Comparison of ENCODE assay signal across 7 cellular contexts in genomic region chrX:134548257-134548732, GRCh38.
DNase-seq lines count a peak whose midpoint lies in the region; ATAC-seq and TF ChIP-seq lines count a peak whose summit lies in the region.

No MANE protein-coding gene starts in this region.

- no peaks in the 10 kb centered on the region for H3K36me3 ChIP-seq in Karpas-422 (ENCODE audit: insufficient read depth, low read length)
- H3K36me3 ChIP-seq in brain microvascular endothelial cell (replicated peaks): no peaks in the 10 kb centered on the region

- peak overlapping the region; percentile 65 for H3K9ac ChIP-seq in Karpas-422 (ENCODE audit: low read length)

- peaks cover 16 to 48% (median 29%) of the 10 kb centered on the region in 5 donors for H3K27me3 Mint-ChIP-seq in naive thymus-derived CD8-positive, alpha-beta T cell

- peaks cover 17 to 34% (median 23%) of the 10 kb centered on the region in 4 donors for H3K4me1 Mint-ChIP-seq in naive thymus-derived CD8-positive, alpha-beta T cell

- peaks cover 0 to 6% (median 0%) of the 10 kb centered on the region in 3 donors for H3K36me3 Mint-ChIP-seq in naive thymus-derived CD8-positive, alpha-beta T cell

- H3K4me2 ChIP-seq in Karpas-422 (ENCODE audit: low read depth, low read length, poor library complexity, severe bottlenecking): peak overlapping the region; percentile 72

- in situ Hi-C loops in GM13977 (cut with MboI; ENCODE audit: low pct_unique_long_range_greater_than_20kb, low sequenced_read_pairs, unreplicated experiment) (no loop called here), brain microvascular endothelial cell (cut with HindIII; ENCODE audit: low pct_ligation_motif_present, low sequenced_read_pairs) (no loop called here)

- no peaks in the 10 kb centered on the region for H3K9me3 ChIP-seq in Karpas-422 (ENCODE audit: low read length)

- H3K4me1 ChIP-seq in Karpas-422 (ENCODE audit: low read length): peaks cover 22% of the 10 kb centered on the region

- H3K27ac Mint-ChIP-seq in naive thymus-derived CD8-positive, alpha-beta T cell: peak overlapping the region in 6 of 10 donors; percentile 14 to 87 (median 78)

- H4K20me1 ChIP-seq in Karpas-422 (ENCODE audit: insufficient read depth, low read depth, low read length): no peaks in the 10 kb centered on the region

- peak overlapping the region; percentile 51 for H2AFZ ChIP-seq in Karpas-422 (ENCODE audit: low read length)

- H3K27ac ChIP-seq in Karpas-422 (ENCODE audit: low read length): no peak overlapping the region
- peak overlapping the region; percentile 88 for H3K27ac ChIP-seq in brain microvascular endothelial cell

- DNase-seq in GM13977 (ENCODE audit: low spot score): peak; percentile 60
- DNase-seq in Karpas-422: peak; percentile 46
- no peak for DNase-seq in brain microvascular endothelial cell
- DNase-seq in naive thymus-derived CD8-positive, alpha-beta T cell: peak in 3 of 10 donors; percentile 9 to 19 (median 14)
- DNase-seq in stimulated activated CD4-positive, alpha-beta T cell treated with anti-CD3 and anti-CD28 coated beads, Interleukin-15, amount 100 ng/mL, for 24 hours: no peak
- no peak for DNase-seq in COLO829 (ENCODE audit: low spot score)
- no peak for DNase-seq in ecto neural progenitor cell (ENCODE audit: low spot score)

- no peaks in the 10 kb centered on the region for H3K27me3 ChIP-seq in Karpas-422 (ENCODE audit: low read length)
- H3K27me3 ChIP-seq in brain microvascular endothelial cell (replicated peaks): no peaks in the 10 kb centered on the region

- no peaks in the 10 kb centered on the region for H3K79me2 ChIP-seq in Karpas-422 (ENCODE audit: low read length)

- TF ChIP-seq CTCF in GM13977 (IDR thresholded peaks at IDR 0.05; ENCODE audit: extremely low read depth, insufficient read depth, missing control alignments): no peak
- no peak for TF ChIP-seq CTCF in brain microvascular endothelial cell (IDR thresholded peaks at IDR 0.05; ENCODE audit: low read depth, low read length, missing control alignments)

- H3K9me3 Mint-ChIP-seq in naive thymus-derived CD8-positive, alpha-beta T cell: no peaks in the 10 kb centered on the region

- peak overlapping the region; percentile 86 to 94 (median 90) for H3K4me3 Mint-ChIP-seq in naive thymus-derived CD8-positive, alpha-beta T cell

- POLR2A ChIA-PET in naive thymus-derived CD8-positive, alpha-beta T cell (lab: Charles Lee): no interaction called here

- no peaks in the 10 kb centered on the region for H3K9me2 ChIP-seq in Karpas-422 (replicated peaks; ENCODE audit: insufficient read depth, low read length)

- H3K4me3 ChIP-seq in Karpas-422 (ENCODE audit: low read length) (peak overlapping the region; percentile 68), brain microvascular endothelial cell (ENCODE audit: low read depth, low read length) (peak overlapping the region; percentile 72)

- ATAC-seq in naive thymus-derived CD8-positive, alpha-beta T cell: no peak

Comparison
In these comparisons a context has a peak if more than half of its experiments do, and no peak if none do; other contexts are left out.
1. DNase-seq: peak in GM13977 (single experiment) and Karpas-422 (single experiment); none in brain microvascular endothelial cell (single experiment), stimulated activated CD4-positive, alpha-beta T cell treated with anti-CD3 and anti-CD28 coated beads, Interleukin-15, amount 100 ng/mL, for 24 hours (single experiment), COLO829 (single experiment) and ecto neural progenitor cell (single experiment).